In genomic region chr1:181541947-181542346, GRCh38 we compare ENCODE assay signal across 20 cellular contexts. TPM values are rescaled to one million over a fixed set of nuclear protein-coding genes. Genes with fewer than 3 reads are reported as not detected.
DNase-seq lines count a peak whose midpoint lies in the region; ATAC-seq, FAIRE-seq and TF ChIP-seq lines count a peak whose summit lies in the region.
"Had no signal": no experiment of that assay in that cellular context is flagged by ENCODE, and none has a peak within 500 bp of the region (broad histone marks: within the 10 kb centered on the region; RNA-seq: fewer than 3 reads in every experiment).

No MANE protein-coding gene starts in this region.

- TF ChIP-seq EP300 in K562 (IDR thresholded peaks at IDR 0.05; ENCODE audit: low read length): no peak

- 0% methylated on average over 2 of the region's 2 CpGs for WGBS in K562 (ENCODE audit: insufficient coverage, low coverage, missing lambda C conversion rate)
- 51% methylated on average over 2 of the region's 2 CpGs for WGBS in right lobe of liver (ENCODE audit: insufficient coverage, low coverage, low lambda C conversion rate, missing lambda C conversion rate)

- H3K4me1 ChIP-seq in K562 (replicated peaks in 1 of 2; ENCODE audit: control insufficient read depth in 2 of 2, insufficient read depth in 2 of 2, low read length in 2 of 2) (no peaks in the 10 kb centered on the region), right lobe of liver (no peaks in the 10 kb centered on the region)
- H3K4me1 ChIP-seq: parathyroid adenoma, spleen had no signal

- CTCF ChIA-PET in K562 (lab: Yijun Ruan, JAX; ENCODE audit: low intra/inter-chr PET ratio): no interaction called here

- H3K4me3 ChIP-seq in K562 (no peak overlapping the region), right lobe of liver (no peak overlapping the region)
- H3K4me3 ChIP-seq: PC-9, spleen had no signal

- TF ChIP-seq CTCF in K562 (IDR thresholded peaks at IDR 0.05 in 2 of 3, conservative IDR thresholded peaks at IDR 0.05 in 1 of 3; ENCODE audit: insufficient read depth in 2 of 3, low read depth in 1 of 3, low read length in 3 of 3): no peak
- no peak for TF ChIP-seq CTCF in right lobe of liver (IDR thresholded peaks at IDR 0.05)

- no peak overlapping the region for H3K4me2 ChIP-seq in K562 (ENCODE audit: insufficient read depth, low read length)
- H3K4me2 ChIP-seq: PC-9 had no signal

- BruUV-seq in K562 (replicated peaks; lab: Mats Ljungman, UMichigan): no TSS peak

- no peak overlapping the region for H2AFZ ChIP-seq in K562 (ENCODE audit: low read depth, low read length)
- H2AFZ ChIP-seq: parathyroid adenoma, PC-9 had no signal

- FAIRE-seq in K562 (lab: Jason Lieb, UNC): no peak
- FAIRE-seq: G401.6, TTC549 had no signal

- H4K20me1 ChIP-seq in K562 (replicated peaks; ENCODE audit: control insufficient read depth, insufficient read depth, low read length): no peaks in the 10 kb centered on the region

- POLR2A ChIA-PET in K562 (lab: Yijun Ruan, JAX): no interaction called here

- in situ Hi-C loops in K562 (cut with MboI): no loop called here

- TF ChIP-seq POLR2A in K562 (conservative IDR thresholded peaks at IDR 0.05) (no peak), right lobe of liver (IDR thresholded peaks at IDR 0.05) (no peak)

- H3K27ac ChIP-seq in K562 (ENCODE audit: extremely low read depth, low read depth, low read length): no peak overlapping the region
- no peak overlapping the region for H3K27ac ChIP-seq in right lobe of liver
- H3K27ac ChIP-seq: parathyroid adenoma, PC-9 had no signal

- H3K9me3 ChIP-seq in K562 (replicated peaks; ENCODE audit: control insufficient read depth, insufficient read depth, low read depth, low read length): no peaks in the 10 kb centered on the region
- no peaks in the 10 kb centered on the region for H3K9me3 ChIP-seq in right lobe of liver
- H3K9me3 ChIP-seq: spleen had no signal

- no peaks in the 10 kb centered on the region for H3K79me2 ChIP-seq in K562 (ENCODE audit: control insufficient read depth, insufficient read depth, low read length)
- H3K79me2 ChIP-seq: parathyroid adenoma had no signal

- H3K36me3 ChIP-seq in K562 (ENCODE audit: control insufficient read depth, insufficient read depth, low read length) (no peaks in the 10 kb centered on the region), right lobe of liver (no peaks in the 10 kb centered on the region)
- H3K36me3 ChIP-seq: spleen had no signal

- H3K9me1 ChIP-seq in K562 (ENCODE audit: control insufficient read depth, insufficient read depth, low read length): no peaks in the 10 kb centered on the region

- H3K27me3 ChIP-seq in K562 (ENCODE audit: control insufficient read depth in 2 of 2, insufficient read depth in 2 of 2, low read length in 2 of 2): peaks cover 2 to 6% of the 10 kb centered on the region in 2 experiments; a peak in 2 of 5 replicates
- H3K27me3 ChIP-seq in right lobe of liver: peaks cover 0 to 7% of the 10 kb centered on the region in 2 donors

- ATAC-seq in HG02798 (IDR thresholded peaks at IDR 0.05; ENCODE audit: poor library complexity, unreplicated experiment) (peak; percentile 55), K562 (no peak), GM21526 (IDR thresholded peaks at IDR 0.05; ENCODE audit: low FRiP score, unreplicated experiment) (no peak), right lobe of liver (no peak)
- ATAC-seq: activated naive CD8-positive, alpha-beta T cell treated with anti-CD3 and anti-CD28 coated beads, Interleukin-2, amount 50 U/mL, for 24 hours; stimulated activated naive CD8-positive, alpha-beta T cell treated with anti-CD3 and anti-CD28 coated beads, Interleukin-15, Interleukin-2, amounts not matched to agents 100 U/mL and 50 U/mL, for 24 hours had no signal

- H3K9ac ChIP-seq in K562 (ENCODE audit: insufficient read depth in 1 of 2, low read depth in 2 of 2, low read length in 2 of 2): no peak overlapping the region
- H3K9ac ChIP-seq: parathyroid adenoma had no signal

- no peak for TF ChIP-seq RAD21 in K562 (CRISPR knock-in tag; conservative IDR thresholded peaks at IDR 0.05 in 1 of 2, IDR thresholded peaks at IDR 0.05 in 1 of 2)

- DNase-seq in Daoy (ENCODE audit: low read depth) (peak; percentile 52), K562 (ENCODE audit: extremely low read depth in 1 of 4, low spot score in 3 of 4) (peak in 1 of 4 experiments; percentile 20), inferior parietal cortex (ENCODE audit: extremely low spot score) (peak; percentile 63), NCI-H1436 (lab: John Stamatoyannopoulos, UW) (no peak), right lobe of liver (no peak)
- no peak for DNase-seq in stimulated activated CD4-positive, alpha-beta T cell treated with anti-CD3 and anti-CD28 coated beads, Interleukin-4, amount 100 ng/mL, for 24 hours
- DNase-seq: activated CD4-positive, alpha-beta T cell treated with anti-CD3 and anti-CD28 coated beads, Interleukin-2, amount 50 U/mL, for 48 hours; activated naive CD8-positive, alpha-beta T cell treated with anti-CD3 and anti-CD28 coated beads, Interleukin-2, amount 50 U/mL, for 24 hours; activated T-cell treated with anti-CD3 and anti-CD28 coated beads, Interleukin-2, amount 50 U/mL, for 48 hours; head of caudate nucleus; kidney glomerular epithelial cell; NCI-H2029; PC-9; spleen; stimulated activated naive CD8-positive, alpha-beta T cell treated with anti-CD3 and anti-CD28 coated beads, Interleukin-15, Interleukin-2, amounts not matched to agents 100 U/mL and 50 U/mL, for 24 hours had no signal

- intact Hi-C loops in K562 (cut with micrococcal nuclease) (no loop called here), right lobe of liver (cut with DNase I) (no loop called here)

TF ChIP-seq in K562, 482 proteins besides CTCF, POLR2A, EP300 and RAD21 (continues in another document):
- TF ChIP-seq RBBP5 (IDR thresholded peaks at IDR 0.05; ENCODE audit: borderline replicate concordance, insufficient read depth, low read length, poor library complexity, severe bottlenecking) (no peak), TFE3 (CRISPR knock-in tag; IDR thresholded peaks at IDR 0.05) (peak; percentile 87), ZNF175 (CRISPR knock-in tag; IDR thresholded peaks at IDR 0.05; ENCODE audit: low read depth) (peak; percentile 40; the same call in 1 of the 2 replicates), ZNF589 (CRISPR knock-in tag; IDR thresholded peaks at IDR 0.05; ENCODE audit: low read depth) (0 out of 2 replicates have a peak, but pooled peaks have one; percentile 32), TOE1 (IDR thresholded peaks at IDR 0.05; ENCODE audit: borderline replicate concordance) (peak; percentile 46; the same call in 1 of the 2 replicates), TOE1 (CRISPR knock-in tag; IDR thresholded peaks at IDR 0.05; ENCODE audit: borderline replicate concordance, low read depth) (no peak), PTTG1 (tag; IDR thresholded peaks at IDR 0.05; ENCODE audit: low read depth) (no peak), CBFA2T2 (conservative IDR thresholded peaks at IDR 0.05) (peak; percentile 20; the same call in 1 of the 2 replicates), ZFP36 (IDR thresholded peaks at IDR 0.05; ENCODE audit: low read depth, low read length, partially characterized antibody) (no peak), BACH1 (tag; IDR thresholded peaks at IDR 0.05) (no peak), FOSL1 (tag; conservative IDR thresholded peaks at IDR 0.05) (peak; percentile 77), ADNP (tag; IDR thresholded peaks at IDR 0.05) (no peak), HNRNPUL1 (IDR thresholded peaks at IDR 0.05; ENCODE audit: low read length) (no peak), ZNF263 (CRISPR knock-in tag; IDR thresholded peaks at IDR 0.05; ENCODE audit: borderline replicate concordance) (no peak), ZNF764 (CRISPR knock-in tag; IDR thresholded peaks at IDR 0.05; ENCODE audit: low read depth) (no peak)

RNA-seq across cellular contexts. Expression of gene CACNA1E, which starts 58.6 kb away (rescaled TPM):
- under 0.01 TPM in 1 of 2 replicates, not detected in the other for total RNA-seq in Daoy (2014; rRNA removed; shearing (Covaris generic))
- total RNA-seq in K562 (2011; cell fraction: chromatin; rRNA removed; ENCODE audit: low replicate concordance): not detected in 2 replicates
- not detected in 2 replicates for total RNA-seq in K562 (2011; cell fraction: nucleolus; rRNA removed)
- total RNA-seq in K562 (2011; cell fraction: nucleoplasm; rRNA removed): not detected in 2 replicates
- total RNA-seq in K562 (2014; rRNA removed) (not detected in 2 replicates), K562 (2014; rRNA removed; fragmentation: Illumina TruSeq; extraction: Trizol) (not detected in 2 replicates), K562 (2015; rRNA removed; fragmentation: Illumina TruSeq; extraction: Trizol) (under 0.01 TPM in 1 of 2 replicates, not detected in the other), K562 (2021) (0.04 and 0.07 TPM in 2 replicates), right lobe of liver (under 1 TPM in 4 of 6 experiments, not detected in 2; 0.05 to 0.09 (median 0.06) TPM)
- polyA plus RNA-seq in K562 (2011; rRNA removed) (not detected in 2 replicates), K562 (2014; fragmentation: Illumina TruSeq; extraction: Trizol) (not detected in 2 replicates), K562 (2014; fragmentation: Nextera tagmentation; extraction: Ambion mirVana) (not detected), K562 (2014; rRNA removed) (not detected in 2 replicates)
- polyA plus RNA-seq in K562 (2011; cell fraction: cytosol; rRNA removed): not detected in 2 replicates
- polyA plus RNA-seq in K562 (2011; cell fraction: nucleus; rRNA removed): 0.04 TPM in 1 of 2 replicates, not detected in the other
- polyA plus RNA-seq in K562 (2012): 0.01 and 0.04 TPM in 2 replicates
- not detected in 2 replicates for polyA minus RNA-seq in K562 (2011; rRNA and poly(A)+ RNA removed)
- polyA minus RNA-seq in K562 (2011; cell fraction: cytosol; rRNA and poly(A)+ RNA removed): not detected in 2 replicates
- under 0.01 TPM in 1 of 2 replicates, not detected in the other for polyA minus RNA-seq in K562 (2011; cell fraction: nucleus; rRNA and poly(A)+ RNA removed)
- total RNA-seq: PC-9 had no signal

Comparison
In these comparisons a context has a peak if more than half of its experiments do, and no peak if none do; other contexts are left out.
1. DNase-seq: peak in Daoy (single experiment) and inferior parietal cortex (single experiment); none in stimulated activated CD4-positive, alpha-beta T cell treated with anti-CD3 and anti-CD28 coated beads, Interleukin-4, amount 100 ng/mL, for 24 hours (single experiment), NCI-H1436 (single experiment) and right lobe of liver (0 of 3).